ENCODE assay signal across 23 cellular contexts in the genomic region with DNA sequence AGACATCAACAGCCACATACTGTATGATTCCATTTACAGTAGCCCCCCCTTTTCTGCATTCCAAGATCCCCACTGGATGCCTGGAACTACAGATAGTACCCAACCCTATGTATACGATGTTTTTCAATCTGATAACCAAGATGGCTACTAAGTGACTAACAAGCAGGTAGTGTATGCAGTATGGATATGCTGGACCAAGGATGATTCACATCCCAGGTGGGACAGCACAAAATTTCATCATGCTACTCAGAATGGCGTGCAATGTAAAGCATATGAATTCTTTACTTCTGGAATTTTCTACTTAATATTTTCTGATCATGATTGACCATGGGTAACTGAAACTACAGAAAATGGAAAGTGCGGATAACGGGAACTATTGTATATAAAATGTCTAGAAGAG.
"Had no signal": no experiment of that assay in that cellular context is flagged by ENCODE, and none has a peak within 500 bp of the region (broad histone marks: within the 10 kb centered on the region; RNA-seq: fewer than 3 reads in every experiment).

No MANE protein-coding gene starts in this region.

- H3K79me2 ChIP-seq: hepatocyte had no signal

- H3K27ac ChIP-seq: hepatocyte, lower lobe of right lung, ovary, right atrium auricular region, right lobe of liver, suprapubic skin, thoracic aorta, tibial artery, uterus had no signal

- ATAC-seq: left cardiac atrium; left lobe of liver; left ventricle myocardium superior; lower lobe of right lung; mucosa of descending colon; naive thymus-derived CD4-positive, alpha-beta T cell; natural killer cell treated with Interleukin-12 subunit alpha and Interleukin-12 subunit beta and Interleukin-15 and Interleukin-18, amount 100 ng/mL, for 72 hours; right lobe of liver; stimulated activated naive B cell treated with anti-CD40 and anti-IgM and Interleukin-4, amounts not matched to agents 10 μg/mL and 1 μg/mL and 100 μg/mL, for 72 hours; stimulated activated naive CD8-positive, alpha-beta T cell treated with anti-CD3 and anti-CD28 coated beads, Interleukin-15, Interleukin-2, amounts not matched to agents 100 U/mL and 50 U/mL, for 24 hours had no signal

- H3K27me3 ChIP-seq: hepatocyte, ovary, right atrium auricular region, right lobe of liver, suprapubic skin, tibial artery, uterus had no signal

- H3K4me1 ChIP-seq: right atrium auricular region, suprapubic skin, uterus had no signal

- H3K9me3 ChIP-seq: lower lobe of right lung, mucosa of descending colon, ovary, right atrium auricular region, right lobe of liver, suprapubic skin, thoracic aorta, tibial artery, uterus had no signal

- H3K36me3 ChIP-seq: lower lobe of right lung, ovary, right atrium auricular region, right lobe of liver, suprapubic skin, thoracic aorta, tibial artery, uterus had no signal

- DNase-seq: islet precursor cell; kidney glomerular epithelial cell; left cardiac atrium; left ventricle myocardium superior; lower lobe of right lung; mesendoderm; mucosa of descending colon; naive thymus-derived CD4-positive, alpha-beta T cell; ovary; right lobe of liver; stimulated activated CD4-positive, alpha-beta T cell treated with anti-CD3 and anti-CD28 coated beads, Interleukin-2, amount 100 ng/mL, for 24 hours; stimulated activated CD4-positive, alpha-beta T cell treated with anti-CD3 and anti-CD28 coated beads, Interleukin-4, amount 100 ng/mL, for 1 hour; stimulated activated naive B cell treated with anti-CD40 and anti-IgM and Interleukin-4, amounts not matched to agents 10 μg/mL and 1 μg/mL and 100 μg/mL, for 72 hours; stimulated activated naive CD8-positive, alpha-beta T cell treated with anti-CD3 and anti-CD28 coated beads, Interleukin-15, Interleukin-2, amounts not matched to agents 100 U/mL and 50 U/mL, for 24 hours; tibial artery; uterus had no signal

- H3K4me3 ChIP-seq: hepatocyte, lower lobe of right lung, mucosa of descending colon, ovary, right atrium auricular region, right lobe of liver, smooth muscle cell, suprapubic skin, thoracic aorta, tibial artery, uterus had no signal

- H3K4me2 ChIP-seq: hepatocyte, smooth muscle cell had no signal

- H2AFZ ChIP-seq: hepatocyte had no signal
